Comparison of ENCODE assay signal across 1 cellular context in genomic region chr9:31847963-31848362, GRCh38.
TF ChIP-seq lines count a peak whose summit lies in the region.

No MANE protein-coding gene starts in this region.

TF ChIP-seq in HepG2, 621 proteins besides CTCF, POLR2A, EP300 and RAD21 (continued from another document and continues in another):
- TF ChIP-seq ZNF704 (CRISPR knock-in tag; IDR thresholded peaks at IDR 0.05; ENCODE audit: borderline replicate concordance) = no peak
- TF ChIP-seq POLR2G (IDR thresholded peaks at IDR 0.05; ENCODE audit: low read depth, low read length) = no peak
- no peak for TF ChIP-seq ZNF281 (CRISPR knock-in tag; IDR thresholded peaks at IDR 0.05; ENCODE audit: borderline replicate concordance)
- TF ChIP-seq CCAR2 (optimal IDR thresholded peaks at IDR 0.05; ENCODE audit: low read depth, low read length) = no peak
- TF ChIP-seq SOX5 (CRISPR knock-in tag; IDR thresholded peaks at IDR 0.05; ENCODE audit: borderline replicate concordance) = no peak
- no peak for TF ChIP-seq ZNF570 (CRISPR knock-in tag; IDR thresholded peaks at IDR 0.05; ENCODE audit: borderline replicate concordance)
- no peak for TF ChIP-seq SUZ12 (IDR thresholded peaks at IDR 0.05; ENCODE audit: low read depth, low read length)
- no peak; the same call in 1 of the 2 replicates for TF ChIP-seq DMAP1 (CRISPR knock-in tag; IDR thresholded peaks at IDR 0.05)
- TF ChIP-seq ZFP91 (CRISPR knock-in tag; IDR thresholded peaks at IDR 0.05; ENCODE audit: borderline replicate concordance) = no peak
- TF ChIP-seq ZNF816 (CRISPR knock-in tag; IDR thresholded peaks at IDR 0.05; ENCODE audit: borderline replicate concordance) = 0 out of 2 replicates have a peak, but pooled peaks have one; percentile 11
- peak; percentile 51; the same call in 1 of the 2 replicates for TF ChIP-seq ZKSCAN8 (CRISPR knock-in tag; IDR thresholded peaks at IDR 0.05; ENCODE audit: borderline replicate concordance)
- no peak for TF ChIP-seq NFYB (CRISPR knock-in tag; IDR thresholded peaks at IDR 0.05)
- TF ChIP-seq ZNF318 (CRISPR knock-in tag; IDR thresholded peaks at IDR 0.05) = no peak
- no peak for TF ChIP-seq ZNF660 (CRISPR knock-in tag; IDR thresholded peaks at IDR 0.05; ENCODE audit: borderline replicate concordance, low read depth)
- no peak for TF ChIP-seq ZNF557 (CRISPR knock-in tag; IDR thresholded peaks at IDR 0.05)
- TF ChIP-seq NFIB (CRISPR knock-in tag; IDR thresholded peaks at IDR 0.05; ENCODE audit: borderline replicate concordance) = no peak
- no peak for TF ChIP-seq FOXO1 (CRISPR knock-in tag; IDR thresholded peaks at IDR 0.05)
- TF ChIP-seq KLF6 (CRISPR knock-in tag; IDR thresholded peaks at IDR 0.05) = 0 out of 2 replicates have a peak, but pooled peaks have one; percentile 28
- TF ChIP-seq ZNF142 (CRISPR knock-in tag; IDR thresholded peaks at IDR 0.05) = no peak
- TF ChIP-seq GFI1 (CRISPR knock-in tag; IDR thresholded peaks at IDR 0.05; ENCODE audit: borderline replicate concordance) = no peak
- peak; percentile 38; the same call in 1 of the 2 replicates for TF ChIP-seq ARID5B (CRISPR knock-in tag; IDR thresholded peaks at IDR 0.05)
- TF ChIP-seq ZSCAN5A (CRISPR knock-in tag; IDR thresholded peaks at IDR 0.05; ENCODE audit: borderline replicate concordance) = no peak
- TF ChIP-seq ZFP36L2 (CRISPR knock-in tag; IDR thresholded peaks at IDR 0.05) = no peak
- no peak for TF ChIP-seq ZNF558 (CRISPR knock-in tag; IDR thresholded peaks at IDR 0.05; ENCODE audit: borderline replicate concordance)
- no peak for TF ChIP-seq ZNF678 (CRISPR knock-in tag; IDR thresholded peaks at IDR 0.05)
- no peak for TF ChIP-seq SCMH1 (CRISPR knock-in tag; IDR thresholded peaks at IDR 0.05; ENCODE audit: borderline replicate concordance)
- no peak for TF ChIP-seq SP1 (IDR thresholded peaks at IDR 0.05)
- TF ChIP-seq SP1 (CRISPR knock-in tag; IDR thresholded peaks at IDR 0.05) = no peak
- no peak for TF ChIP-seq CHD2 (IDR thresholded peaks at IDR 0.05; ENCODE audit: low read depth, low read length)
- TF ChIP-seq U2AF2 (IDR thresholded peaks at IDR 0.05; ENCODE audit: low read depth, low read length) = no peak
- TF ChIP-seq FOSL2 (CRISPR knock-in tag; IDR thresholded peaks at IDR 0.05) = peak; percentile 81
